23 cellular contexts compared by ENCODE assay signal in genomic region chr16:19073863-19074262, GRCh38.
"Had no signal": no experiment of that assay in that cellular context is flagged by ENCODE, and none has a peak within 500 bp of the region (broad histone marks: within the 10 kb centered on the region; RNA-seq: fewer than 3 reads in every experiment).

No MANE protein-coding gene starts in this region.

- H3K4me3 ChIP-seq: colonic mucosa, prostate gland, sigmoid colon, stomach, thoracic aorta had no signal

- H3K27ac Mint-ChIP-seq: endodermal cell, mesothelial cell of epicardium, natural killer cell had no signal

- H3K9me3 ChIP-seq: colonic mucosa, prostate gland, sigmoid colon, stomach, thoracic aorta had no signal

- H3K9me3 Mint-ChIP-seq: endodermal cell, mesothelial cell of epicardium, natural killer cell, neural crest cell had no signal

- H3K27me3 ChIP-seq: colonic mucosa, sigmoid colon, stomach had no signal

- H3K4me1 Mint-ChIP-seq: endodermal cell, natural killer cell, neural crest cell had no signal

- H3K4me3 Mint-ChIP-seq: endodermal cell, mesothelial cell of epicardium, natural killer cell, neural crest cell had no signal

- ATAC-seq: left lobe of liver, natural killer cell had no signal

- DNase-seq: cerebellar nuclear complex; colonic mucosa; dermis blood vessel endothelial cell; effector CD4-positive, alpha-beta T cell; endodermal cell; glutamatergic neuron; islet precursor cell; mammary epithelial cell; natural killer cell; nucleus accumbens; sigmoid colon; small intestine; stimulated activated CD4-positive, alpha-beta T cell treated with anti-CD3 and anti-CD28 coated beads, Interleukin-12 subunit alpha, Interleukin-12 subunit beta, amount 100 ng/mL, for 4 hours; stimulated activated naive CD4-positive, alpha-beta T cell; stomach; substantia nigra; trophoblast cell had no signal

- H3K27ac ChIP-seq: colonic mucosa, parathyroid adenoma, thoracic aorta had no signal

- H3K9ac ChIP-seq: parathyroid adenoma had no signal

- H3K36me3 Mint-ChIP-seq: natural killer cell had no signal

- H2AFZ ChIP-seq: parathyroid adenoma had no signal

- H3K4me1 ChIP-seq: colonic mucosa, parathyroid adenoma, prostate gland had no signal

- H3K36me3 ChIP-seq: colonic mucosa, prostate gland had no signal
